33 cellular contexts compared by ENCODE assay signal in the genomic region with DNA sequence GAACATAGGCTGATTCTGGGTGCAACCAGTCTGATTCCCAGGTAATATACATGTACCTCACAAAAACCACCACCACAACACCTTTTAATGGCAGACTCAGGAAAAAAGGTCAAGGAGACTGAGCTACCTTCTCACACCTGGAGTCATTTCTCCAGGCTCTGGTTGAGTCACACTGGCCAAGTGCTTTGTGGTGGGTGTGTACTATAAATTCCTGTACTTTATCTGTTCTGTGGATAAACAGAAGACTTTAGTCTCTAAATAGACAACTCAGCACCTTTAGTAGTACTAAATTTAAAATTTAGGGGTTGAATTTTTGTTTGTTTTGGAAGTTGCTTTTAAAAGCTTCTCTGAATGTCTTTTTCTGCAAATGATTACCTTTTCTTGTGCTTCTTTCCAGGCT. TPM values are rescaled to one million over a fixed set of nuclear protein-coding genes. Genes with fewer than 3 reads are reported as not detected.
DNase-seq lines count a peak whose midpoint lies in the region; ATAC-seq, FAIRE-seq and TF ChIP-seq lines count a peak whose summit lies in the region.
"Had no signal": no experiment of that assay in that cellular context is flagged by ENCODE, and none has a peak within 500 bp of the region (broad histone marks: within the 10 kb centered on the region; RNA-seq: fewer than 3 reads in every experiment).

No MANE protein-coding gene starts in this region.

- H4K20me1 ChIP-seq in keratinocyte (ENCODE audit: control insufficient read depth, extremely low read depth, insufficient read depth, low read length): no peaks in the 10 kb centered on the region

- H3K4me3 Mint-ChIP-seq in activated naive CD8-positive, alpha-beta T cell: no peak overlapping the region
- no peak overlapping the region for H3K4me3 Mint-ChIP-seq in activated naive CD8-positive, alpha-beta T cell treated with anti-CD3 and anti-CD28 coated beads for 36 hours
- no peak overlapping the region for H3K4me3 Mint-ChIP-seq in activated T-helper 17 cell treated with anti-CD3 and anti-CD28 coated beads, Interleukin-2, amount 50 U/mL, for 72 hours
- H3K4me3 Mint-ChIP-seq in CD14-positive monocyte: no peak overlapping the region
- H3K4me3 Mint-ChIP-seq: activated CD4-positive, alpha-beta T cell treated with anti-CD3 and anti-CD28 coated beads, Interleukin-2, amount 10 ng/mL, durations not matched to agents 24 days and 14 days; activated CD8-positive, alpha-beta memory T cell treated with anti-CD3 and anti-CD28 coated beads, Interleukin-2, amount 10 ng/mL, durations not matched to agents 7 days and 5 days; activated T-cell treated with anti-CD3 and anti-CD28 coated beads, Interleukin-2, amount 50 U/mL, for 72 hours; immature natural killer cell; naive B cell had no signal

- peaks cover 5% of the 10 kb centered on the region for H3K4me1 ChIP-seq in keratinocyte (ENCODE audit: control insufficient read depth, extremely low read depth, insufficient read depth, low read length)
- H3K4me1 ChIP-seq: BE2C, SJCRH30, tibial nerve had no signal

- no peak overlapping the region for H3K9ac ChIP-seq in keratinocyte (ENCODE audit: control insufficient read depth, extremely low read depth, insufficient read depth, low read length)

- no peak overlapping the region for H3K4me3 ChIP-seq in keratinocyte (ENCODE audit: control insufficient read depth in 2 of 3, extremely low read depth in 1 of 3, insufficient read depth in 2 of 3, low read depth in 1 of 3, low read length in 3 of 3)
- H3K4me3 ChIP-seq: HAP-1, SJCRH30, tibial nerve had no signal

- H2AFZ ChIP-seq in keratinocyte (ENCODE audit: control insufficient read depth, low read length): no peak overlapping the region

- peak; percentile 20 for FAIRE-seq in keratinocyte (lab: Jason Lieb, UNC)
- FAIRE-seq: RCC 7860 had no signal

- no peak overlapping the region for H3K27ac ChIP-seq in keratinocyte (ENCODE audit: control insufficient read depth, insufficient read depth, low read length)
- H3K27ac ChIP-seq: SJCRH30, tibial nerve, WERI-Rb-1 had no signal

- ATAC-seq in activated T-helper 17 cell treated with anti-CD3 and anti-CD28 coated beads, Interleukin-2, amount 50 U/mL, for 72 hours (replicated peaks): peak; percentile 59
- no peak for ATAC-seq in GM18870 (IDR thresholded peaks at IDR 0.05; ENCODE audit: unreplicated experiment)
- ATAC-seq: activated CD8-positive, alpha-beta memory T cell treated with anti-CD3 and anti-CD28 coated beads, Interleukin-2, amount 10 ng/mL, durations not matched to agents 7 days and 5 days; activated T-cell treated with anti-CD3 and anti-CD28 coated beads, Interleukin-2, amount 50 U/mL, for 72 hours; left ventricle myocardium superior; sciatic nerve had no signal

- dilution Hi-C loops in keratinocyte (cut with MboI; ENCODE audit: extremely low pct_ligation_motif_present, low sequenced_read_pairs): no loop called here

- peak overlapping the region; percentile 34 for H3K27ac Mint-ChIP-seq in activated naive CD8-positive, alpha-beta T cell
- no peak overlapping the region for H3K27ac Mint-ChIP-seq in activated naive CD8-positive, alpha-beta T cell treated with anti-CD3 and anti-CD28 coated beads for 36 hours
- H3K27ac Mint-ChIP-seq in activated T-helper 17 cell treated with anti-CD3 and anti-CD28 coated beads, Interleukin-2, amount 50 U/mL, for 72 hours: peak overlapping the region; percentile 46
- no peak overlapping the region for H3K27ac Mint-ChIP-seq in CD14-positive monocyte
- H3K27ac Mint-ChIP-seq: activated CD4-positive, alpha-beta T cell treated with anti-CD3 and anti-CD28 coated beads, Interleukin-2, amount 10 ng/mL, durations not matched to agents 24 days and 14 days; activated CD8-positive, alpha-beta memory T cell treated with anti-CD3 and anti-CD28 coated beads, Interleukin-2, amount 10 ng/mL, durations not matched to agents 7 days and 5 days; activated T-cell treated with anti-CD3 and anti-CD28 coated beads, Interleukin-2, amount 50 U/mL, for 72 hours had no signal

- no peaks in the 10 kb centered on the region for H3K9me3 Mint-ChIP-seq in activated naive CD8-positive, alpha-beta T cell (ENCODE audit: low read depth)
- H3K9me3 Mint-ChIP-seq in activated naive CD8-positive, alpha-beta T cell treated with anti-CD3 and anti-CD28 coated beads for 36 hours: no peaks in the 10 kb centered on the region
- H3K9me3 Mint-ChIP-seq in activated T-helper 17 cell treated with anti-CD3 and anti-CD28 coated beads, Interleukin-2, amount 50 U/mL, for 72 hours: no peaks in the 10 kb centered on the region
- H3K9me3 Mint-ChIP-seq in CD14-positive monocyte: no peaks in the 10 kb centered on the region
- H3K9me3 Mint-ChIP-seq: activated CD4-positive, alpha-beta T cell treated with anti-CD3 and anti-CD28 coated beads, Interleukin-2, amount 10 ng/mL, durations not matched to agents 24 days and 14 days; activated T-cell treated with anti-CD3 and anti-CD28 coated beads, Interleukin-2, amount 50 U/mL, for 72 hours; immature natural killer cell; naive B cell had no signal

- peaks cover 6% of the 10 kb centered on the region for H3K36me3 Mint-ChIP-seq in activated naive CD8-positive, alpha-beta T cell
- peaks cover 11% of the 10 kb centered on the region for H3K36me3 Mint-ChIP-seq in activated naive CD8-positive, alpha-beta T cell treated with anti-CD3 and anti-CD28 coated beads for 36 hours
- H3K36me3 Mint-ChIP-seq in activated T-helper 17 cell treated with anti-CD3 and anti-CD28 coated beads, Interleukin-2, amount 50 U/mL, for 72 hours (ENCODE audit: low read depth): peaks cover 89% of the 10 kb centered on the region
- H3K36me3 Mint-ChIP-seq in CD14-positive monocyte: peaks cover 56 to 73% of the 10 kb centered on the region in 2 donors

- no peaks in the 10 kb centered on the region for H3K79me2 ChIP-seq in keratinocyte (ENCODE audit: control insufficient read depth, insufficient read depth, low read length)

- no peaks in the 10 kb centered on the region for H3K9me1 ChIP-seq in keratinocyte (ENCODE audit: control insufficient read depth, extremely low read depth, insufficient read depth, low read length)

- H3K4me2 ChIP-seq in keratinocyte (ENCODE audit: control insufficient read depth, extremely low read depth, insufficient read depth, low read depth, low read length): no peak overlapping the region

- DNase-seq in activated naive CD8-positive, alpha-beta T cell treated with anti-CD3 and anti-CD28 coated beads for 36 hours: no peak
- DNase-seq in keratinocyte (ENCODE audit: low read depth, low spot score) (no peak), renal cortical epithelial cell (ENCODE audit: low read depth) (peak; percentile 21), NOMO-1 treated with dmso at 0.1 percent for 144 hours (lab: John Stamatoyannopoulos, UW; ENCODE audit: unreplicated experiment) (no peak), CD14-positive monocyte (ENCODE audit: low spot score) (no peak)
- DNase-seq: ACHN; activated CD4-positive, alpha-beta T cell treated with anti-CD3 and anti-CD28 coated beads, Interleukin-2, amount 10 ng/mL, durations not matched to agents 24 days and 14 days; activated CD8-positive, alpha-beta memory T cell treated with anti-CD3 and anti-CD28 coated beads, Interleukin-2, amount 10 ng/mL, durations not matched to agents 7 days and 5 days; activated naive CD4-positive, alpha-beta T cell; activated T-cell treated with anti-CD3 and anti-CD28 coated beads, Interleukin-2, amount 50 U/mL, for 72 hours; amygdala; BE2C; DMS79; effector CD8-positive, alpha-beta T cell; GF-D8; immature natural killer cell; Karpas-422; left ventricle myocardium superior; MV-4-11; naive B cell; NCI-H1436 treated with DMSO at 0.1 percent for 48 hours; NCI-H345; SJCRH30; stimulated activated CD4-positive, alpha-beta T cell treated with anti-CD3 and anti-CD28 coated beads, Interleukin-12 subunit alpha, Interleukin-12 subunit beta, amount 100 ng/mL, for 4 hours; stimulated activated CD4-positive, alpha-beta T cell treated with anti-CD3 and anti-CD28 coated beads, Interleukin-4, amount 100 ng/mL, for 1 hour; WERI-Rb-1 had no signal

- H3K27me3 Mint-ChIP-seq in activated naive CD8-positive, alpha-beta T cell: no peaks in the 10 kb centered on the region
- H3K27me3 Mint-ChIP-seq in activated naive CD8-positive, alpha-beta T cell treated with anti-CD3 and anti-CD28 coated beads for 36 hours: no peaks in the 10 kb centered on the region
- no peaks in the 10 kb centered on the region for H3K27me3 Mint-ChIP-seq in activated T-helper 17 cell treated with anti-CD3 and anti-CD28 coated beads, Interleukin-2, amount 50 U/mL, for 72 hours
- H3K27me3 Mint-ChIP-seq in CD14-positive monocyte (ENCODE audit: low read depth in 3 of 3): no peaks in the 10 kb centered on the region
- H3K27me3 Mint-ChIP-seq: activated CD4-positive, alpha-beta T cell treated with anti-CD3 and anti-CD28 coated beads, Interleukin-2, amount 10 ng/mL, durations not matched to agents 24 days and 14 days; activated CD8-positive, alpha-beta memory T cell treated with anti-CD3 and anti-CD28 coated beads, Interleukin-2, amount 10 ng/mL, durations not matched to agents 7 days and 5 days; naive B cell had no signal

- H3K4me1 Mint-ChIP-seq in activated naive CD8-positive, alpha-beta T cell (ENCODE audit: low read depth): peaks cover 1% of the 10 kb centered on the region
- peaks cover 4% of the 10 kb centered on the region for H3K4me1 Mint-ChIP-seq in activated naive CD8-positive, alpha-beta T cell treated with anti-CD3 and anti-CD28 coated beads for 36 hours
- peaks cover 13% of the 10 kb centered on the region for H3K4me1 Mint-ChIP-seq in activated T-helper 17 cell treated with anti-CD3 and anti-CD28 coated beads, Interleukin-2, amount 50 U/mL, for 72 hours
- no peaks in the 10 kb centered on the region for H3K4me1 Mint-ChIP-seq in CD14-positive monocyte
- H3K4me1 Mint-ChIP-seq: naive B cell had no signal

- intact Hi-C loops in CD14-positive monocyte (cut with micrococcal nuclease): no loop called here

- H3K27me3 ChIP-seq in keratinocyte (ENCODE audit: control insufficient read depth, extremely low read depth, insufficient read depth, low read length): no peaks in the 10 kb centered on the region
- H3K27me3 ChIP-seq: BE2C, SJCRH30, tibial nerve had no signal

- peaks cover 0 to 4% of the 10 kb centered on the region in 2 experiments for H3K36me3 ChIP-seq in keratinocyte (ENCODE audit: control insufficient read depth in 2 of 2, extremely low read depth in 1 of 2, insufficient read depth in 2 of 2, low read length in 2 of 2)
- H3K36me3 ChIP-seq: BE2C had no signal

- TF ChIP-seq CTCF in keratinocyte (optimal IDR thresholded peaks at IDR 0.05 in 1 of 3, IDR thresholded peaks at IDR 0.05 in 1 of 3, conservative IDR thresholded peaks at IDR 0.05 in 1 of 3; ENCODE audit: extremely low read depth in 1 of 3, insufficient read depth in 2 of 3, low read length in 3 of 3) (no peak), CD14-positive monocyte (IDR thresholded peaks at IDR 0.05) (no peak)

- no peaks in the 10 kb centered on the region for H3K9me3 ChIP-seq in keratinocyte (ENCODE audit: control insufficient read depth, low read depth, low read length)
- H3K9me3 ChIP-seq: BE2C, HAP-1, SJCRH30, tibial nerve had no signal

RNA-seq across cellular contexts. Expression of a gene that starts 46.7 kb away (rescaled TPM):
- total RNA-seq in activated naive CD8-positive, alpha-beta T cell treated with anti-CD3 and anti-CD28 coated beads for 36 hours: 100 to 1,000 TPM; 128 to 130 TPM
- 10 to 100 TPM; 71.2 to 85.9 TPM for total RNA-seq in activated T-helper 17 cell treated with anti-CD3 and anti-CD28 coated beads, Interleukin-2, amount 50 U/mL, for 72 hours
- polyA plus RNA-seq in keratinocyte (30.3 to 71.8 TPM (median 34.7 TPM) in 3 replicates), CD14-positive monocyte (10 to 100 TPM; 21.4 to 27.0 TPM)
- 74.3 TPM for polyA plus RNA-seq in keratinocyte (2011; ENCODE audit: low read depth)
- polyA plus RNA-seq in keratinocyte (2011; cell fraction: cytosol; rRNA removed): 27.7 and 48.3 TPM in 2 replicates
- 49.5 and 73.9 TPM in 2 replicates for polyA plus RNA-seq in keratinocyte (2011; cell fraction: nucleus; rRNA removed)
- polyA plus RNA-seq in keratinocyte (2012; ENCODE audit: low replicate concordance): 27.6 and 52.1 TPM in 2 replicates
- 9.1 to 54.8 TPM (median 22.3 TPM) in 3 replicates for polyA minus RNA-seq in keratinocyte
- 19.4 TPM for polyA minus RNA-seq in keratinocyte (2011; cell fraction: cytosol; rRNA and poly(A)+ RNA removed)
- 30.6 and 64.1 TPM in 2 replicates for polyA minus RNA-seq in keratinocyte (2011; cell fraction: nucleus; rRNA and poly(A)+ RNA removed)
- total RNA-seq in renal cortical epithelial cell: 87.0 and 154 TPM in 2 replicates

Comparison
In these comparisons a context has a peak if more than half of its experiments do, and no peak if none do; other contexts are left out.
1. H3K27ac Mint-ChIP-seq: peak in activated naive CD8-positive, alpha-beta T cell (single experiment) and activated T-helper 17 cell treated with anti-CD3 and anti-CD28 coated beads, Interleukin-2, amount 50 U/mL, for 72 hours (single experiment); none in activated naive CD8-positive, alpha-beta T cell treated with anti-CD3 and anti-CD28 coated beads for 36 hours (single experiment) and CD14-positive monocyte (0 of 7).